In genomic region chr4:8067274-8067936, GRCh38 we compare ENCODE assay signal across 1 cellular context.
TF ChIP-seq lines count a peak whose summit lies in the region.

No MANE protein-coding gene starts in this region.

TF ChIP-seq in K562, 482 proteins besides CTCF, POLR2A, EP300 and RAD21 (continued from another document):
- TF ChIP-seq, protein P1, sequence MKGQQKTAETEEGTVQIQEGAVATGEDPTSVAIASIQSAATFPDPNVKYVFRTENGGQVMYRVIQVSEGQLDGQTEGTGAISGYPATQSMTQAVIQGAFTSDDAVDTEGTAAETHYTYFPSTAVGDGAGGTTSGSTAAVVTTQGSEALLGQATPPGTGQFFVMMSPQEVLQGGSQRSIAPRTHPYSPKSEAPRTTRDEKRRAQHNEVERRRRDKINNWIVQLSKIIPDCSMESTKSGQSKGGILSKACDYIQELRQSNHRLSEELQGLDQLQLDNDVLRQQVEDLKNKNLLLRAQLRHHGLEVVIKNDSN (CRISPR knock-in tag; IDR thresholded peaks at IDR 0.05) = peak; percentile 67
- TF ChIP-seq BHLHE40 (IDR thresholded peaks at IDR 0.05; ENCODE audit: low read length) (peak; percentile 45; the same call in 1 of the 2 replicates), ZNF785 (CRISPR knock-in tag; IDR thresholded peaks at IDR 0.05) (no peak), USF2 (CRISPR knock-in tag; IDR thresholded peaks at IDR 0.05) (peak; percentile 58; the same call in 1 of the 2 replicates)
TF ChIP-seq in K562: peak in this region for 3.
